Comparison of ENCODE assay signal across 8 cellular contexts in genomic region chr12:65740873-65741600, GRCh38.
DNase-seq lines count a peak whose midpoint lies in the region; ATAC-seq, FAIRE-seq and TF ChIP-seq lines count a peak whose summit lies in the region.

No MANE protein-coding gene starts in this region.

- H3K4me3 ChIP-seq in neutrophil (ENCODE audit: low read depth in 1 of 2, low read length in 1 of 2), result peak overlapping the region; percentile 40 to 60
- H3K4me3 ChIP-seq in subcutaneous abdominal adipose tissue (ENCODE audit: low read depth in 1 of 5, low read length in 5 of 5), result peak overlapping the region; percentile 60 to 85 (median 70)

- TF ChIP-seq CTCF in neutrophil (IDR thresholded peaks at IDR 0.05), result no peak

- DNase-seq in DMS114 treated with DMSO at 0.1 percent for 48 hours (lab: John Stamatoyannopoulos, UW; ENCODE audit: unreplicated experiment) (peak; percentile 71), OCI-M2 (lab: John Stamatoyannopoulos, UW; ENCODE audit: unreplicated experiment) (peak; percentile 28), frontal cortex (ENCODE audit: low spot score in 2 of 2) (peak; percentile 52 to 69), NCI-H1048 (lab: John Stamatoyannopoulos, UW) (no peak)
- peak; percentile 42 for DNase-seq in activated naive CD4-positive, alpha-beta T cell treated with Interleukin-2 at 50 U/mL for 16 hours

- H3K9me3 ChIP-seq in neutrophil, result no peaks in the 10 kb centered on the region
- no peaks in the 10 kb centered on the region for H3K9me3 ChIP-seq in subcutaneous abdominal adipose tissue (ENCODE audit: control insufficient read depth in 5 of 5, low read length in 5 of 5)

- H3K27me3 ChIP-seq in neutrophil (peaks cover 89% of the 10 kb centered on the region), subcutaneous abdominal adipose tissue (ENCODE audit: control insufficient read depth in 5 of 5, insufficient read depth in 4 of 5, low read length in 5 of 5) (peaks cover 0 to 7% (median 4%) of the 10 kb centered on the region in 5 donors)

- FAIRE-seq in frontal cortex (lab: Jason Lieb, UNC), result no peak

- H3K4me1 ChIP-seq in neutrophil (ENCODE audit: control insufficient read depth in 1 of 2, insufficient read depth in 1 of 2, low read depth in 1 of 2, low read length in 1 of 2) (peaks cover 12 to 18% of the 10 kb centered on the region in 2 experiments), subcutaneous abdominal adipose tissue (ENCODE audit: control insufficient read depth in 5 of 5, insufficient read depth in 5 of 5, low read length in 5 of 5) (peaks cover 0 to 22% (median 18%) of the 10 kb centered on the region in 5 donors)

- ATAC-seq in HG02642 (IDR thresholded peaks at IDR 0.05; ENCODE audit: poor library complexity, unreplicated experiment), result peak; percentile 66

- H3K36me3 ChIP-seq in neutrophil (no peaks in the 10 kb centered on the region), subcutaneous abdominal adipose tissue (ENCODE audit: control insufficient read depth in 5 of 5, insufficient read depth in 5 of 5, low read length in 5 of 5) (no peaks in the 10 kb centered on the region)

- peak overlapping the region in 3 of 5 donors; percentile 47 to 66 (median 55) for H3K9ac ChIP-seq in subcutaneous abdominal adipose tissue (ENCODE audit: low read length in 5 of 5)

- H3K27ac ChIP-seq in neutrophil (no peak overlapping the region), subcutaneous abdominal adipose tissue (ENCODE audit: low read depth, low read length) (no peak overlapping the region)
